In the genomic region with DNA sequence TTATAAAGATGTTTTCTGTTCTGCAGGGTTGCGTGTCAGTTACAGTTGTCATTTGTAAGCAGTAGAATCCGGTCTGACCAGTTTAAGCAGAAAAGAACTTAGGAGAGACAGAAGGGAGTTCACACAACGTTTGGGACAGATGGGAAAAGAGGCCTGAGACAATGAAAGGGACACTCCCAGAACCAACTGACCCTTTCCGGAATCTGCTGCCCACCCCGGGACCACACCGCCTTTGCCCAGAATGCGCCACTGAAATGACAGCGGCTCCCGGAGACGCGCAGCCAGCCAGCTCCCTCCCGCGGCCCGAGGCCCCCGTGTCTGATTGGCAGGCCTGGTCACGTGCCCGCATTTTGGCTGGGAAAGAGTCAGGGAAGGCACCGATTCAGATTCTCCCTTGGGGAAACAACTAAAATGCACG, we compare ENCODE assay signal across 8 cellular contexts.
DNase-seq lines count a peak whose midpoint lies in the region; ATAC-seq, FAIRE-seq and TF ChIP-seq lines count a peak whose summit lies in the region.

No MANE protein-coding gene starts in this region.

- FAIRE-seq in GM12891 (lab: Jason Lieb, UNC), result peak; percentile 80

- 0 to 3% (median 2%) methylated on average over 19 of the region's 19 CpGs for WGBS in stomach, 5 donors

- peak overlapping the region; percentile 72 for H3K4me3 Mint-ChIP-seq in neural crest cell

- H3K4me3 ChIP-seq in HL-60 (replicated peaks; ENCODE audit: insufficient read depth, low read length) (peak overlapping the region; percentile 31), Peyer's patch (peak overlapping the region; percentile 33 to 58 (median 46)), stomach (peak overlapping the region; percentile 43 to 51 (median 46))

- peak overlapping the region; percentile 89 for H3K27ac ChIP-seq in HL-60 (replicated peaks)
- peak overlapping the region; percentile 4 to 71 (median 62) for H3K27ac ChIP-seq in Peyer's patch
- H3K27ac ChIP-seq in foreskin keratinocyte, result peak overlapping the region; percentile 42
- H3K27ac ChIP-seq in stomach, result peak overlapping the region; percentile 43 to 80 (median 48)

- TF ChIP-seq POLR2A in GM12891 (IDR thresholded peaks at IDR 0.05; ENCODE audit: low read depth, low read length) (peak; percentile 51), Peyer's patch (IDR thresholded peaks at IDR 0.05) (peak in 1 of 2 donors; percentile 23), stomach (IDR thresholded peaks at IDR 0.05) (no peak)

- intact Hi-C loops in stomach (cut with DNase I; ENCODE audit: low total_unique reads), result no loop called here

- H3K9me3 ChIP-seq in Peyer's patch, result no peaks in the 10 kb centered on the region
- peaks cover 0 to 10% (median 3%) of the 10 kb centered on the region in 4 donors for H3K9me3 ChIP-seq in stomach

- peaks cover 11% of the 10 kb centered on the region for H3K4me1 Mint-ChIP-seq in neural crest cell

- ATAC-seq in foreskin keratinocyte (peak; percentile 94), HG02610 (IDR thresholded peaks at IDR 0.05; ENCODE audit: unreplicated experiment) (no peak)

- H3K27me3 ChIP-seq in HL-60 (ENCODE audit: insufficient read depth, poor library complexity, severe bottlenecking) (no peaks in the 10 kb centered on the region), Peyer's patch (no peaks in the 10 kb centered on the region), foreskin keratinocyte (peaks cover 13% of the 10 kb centered on the region), stomach (no peaks in the 10 kb centered on the region)

- H3K4me1 ChIP-seq in Peyer's patch (peaks cover 0 to 6% (median 0%) of the 10 kb centered on the region in 4 donors), foreskin keratinocyte (no peaks in the 10 kb centered on the region), stomach (peaks cover 0 to 13% (median 4%) of the 10 kb centered on the region in 4 donors)

- no peak for TF ChIP-seq EP300 in stomach (IDR thresholded peaks at IDR 0.05)

- H3K27me3 Mint-ChIP-seq in neural crest cell (ENCODE audit: low read depth), result no peaks in the 10 kb centered on the region

- no peak overlapping the region for H3K27ac Mint-ChIP-seq in neural crest cell (ENCODE audit: unreplicated experiment)

- H3K36me3 Mint-ChIP-seq in neural crest cell (ENCODE audit: low read depth), result peaks cover 3% of the 10 kb centered on the region

- H3K36me3 ChIP-seq in Peyer's patch, result no peaks in the 10 kb centered on the region
- H3K36me3 ChIP-seq in stomach, result no peaks in the 10 kb centered on the region

- H3K9me3 Mint-ChIP-seq in neural crest cell, result peaks cover 7% of the 10 kb centered on the region

- peak; percentile 30 for DNase-seq in GM12891 (ENCODE audit: insufficient read length, low spot score)
- peak; percentile 81 to 94 for DNase-seq in HL-60 (ENCODE audit: low read depth in 1 of 2, low spot score in 1 of 2)
- DNase-seq in Peyer's patch, result peak; percentile 80 to 85 (median 83)
- peak; percentile 39 for DNase-seq in activated gamma-delta T cell treated with Interleukin-2 at 50 U/mL for 16 hours
- DNase-seq in foreskin keratinocyte, result peak; percentile 37 to 70
- peak; percentile 71 for DNase-seq in neural crest cell (ENCODE audit: low read depth, low spot score)
- DNase-seq in stomach, result peak; percentile 68

- TF ChIP-seq CTCF in HL-60 (IDR thresholded peaks at IDR 0.05; ENCODE audit: insufficient read depth, low read length) (no peak), Peyer's patch (IDR thresholded peaks at IDR 0.05) (peak in 1 of 6 experiments; percentile 15), foreskin keratinocyte (conservative IDR thresholded peaks at IDR 0.05) (peak; percentile 8), neural crest cell (conservative IDR thresholded peaks at IDR 0.05) (no peak), stomach (IDR thresholded peaks at IDR 0.05) (no peak)

TF ChIP-seq in GM12891, 5 proteins besides CTCF, POLR2A, EP300 and RAD21:
- TF ChIP-seq SPI1 (IDR thresholded peaks at IDR 0.05; ENCODE audit: low read depth, low read length) (no peak), PAX5 (IDR thresholded peaks at IDR 0.05; ENCODE audit: insufficient read depth, low read length, severe bottlenecking) (no peak), POLR2AphosphoS5 (IDR thresholded peaks at IDR 0.05; ENCODE audit: low read depth, low read length) (peak; percentile 47; the same call in 1 of the 2 replicates), TAF1 (IDR thresholded peaks at IDR 0.05; ENCODE audit: low read depth, low read length) (no peak), POU2F2 (IDR thresholded peaks at IDR 0.05; ENCODE audit: low read depth, low read length) (0 out of 2 replicates have a peak, but pooled peaks have one; percentile 36)

Comparison
In these comparisons a context has a peak if more than half of its experiments do, and no peak if none do; other contexts are left out.
1. DNase-seq: peak in every context shown above with its lines; median percentile 88 in HL-60; 83 in Peyer's patch; 71 in neural crest cell; 68 in stomach; 54 in foreskin keratinocyte; 39 in activated gamma-delta T cell treated with Interleukin-2 at 50 U/mL for 16 hours; 30 in GM12891.